ENCODE assay signal across 17 cellular contexts in genomic region chr1:227227761-227228160, GRCh38.
DNase-seq lines count a peak whose midpoint lies in the region; ATAC-seq, FAIRE-seq and TF ChIP-seq lines count a peak whose summit lies in the region.
"Had no signal": no experiment of that assay in that cellular context is flagged by ENCODE, and none has a peak within 500 bp of the region (broad histone marks: within the 10 kb centered on the region; RNA-seq: fewer than 3 reads in every experiment).

No MANE protein-coding gene starts in this region.

- no peak for TF ChIP-seq CTCF in D721Med (IDR thresholded peaks at IDR 0.05; ENCODE audit: insufficient read depth, missing control alignments)
- no peak for TF ChIP-seq CTCF in PC-3 (conservative IDR thresholded peaks at IDR 0.05; ENCODE audit: low read depth, low read length)
- no peak for TF ChIP-seq CTCF in bronchial epithelial cell (IDR thresholded peaks at IDR 0.05; ENCODE audit: insufficient read depth, low read length, severe bottlenecking)
- TF ChIP-seq CTCF in A673 (conservative IDR thresholded peaks at IDR 0.05; ENCODE audit: low read depth, low read length) = no peak

- no peak for DNase-seq in D721Med (ENCODE audit: insufficient read length, low spot score)
- peak; percentile 34 for DNase-seq in PC-3
- peak; percentile 64 for DNase-seq in bronchial epithelial cell (ENCODE audit: low read depth)
- DNase-seq in kidney tubule cell (ENCODE audit: low spot score) = peak; percentile 22
- DNase-seq in NCI-H1436 treated with DMSO at 0.1 percent for 48 hours (lab: John Stamatoyannopoulos, UW) = no peak
- no peak for DNase-seq in A673 (ENCODE audit: low spot score)
- DNase-seq: AML-193, DMS 273 treated with DMSO at 0.1 percent for 48 hours, GOT3, HFFc6, KBM-7 had no signal

- no peaks in the 10 kb centered on the region for H4K20me1 ChIP-seq in PC-3 (ENCODE audit: low read length)
- H4K20me1 ChIP-seq: BLaER1 had no signal

- H3K27ac ChIP-seq in PC-3 (ENCODE audit: low read length) (no peak overlapping the region), A673 (ENCODE audit: low read depth, low read length, poor library complexity, severe bottlenecking) (no peak overlapping the region)
- H3K27ac ChIP-seq: 22Rv1, BLaER1 had no signal

- FAIRE-seq in D721Med (lab: Jason Lieb, UNC) = peak; percentile 71
- FAIRE-seq in bronchial epithelial cell (lab: Jason Lieb, UNC) = no peak
- FAIRE-seq: GM12878, GM18507 had no signal

- H3K36me3 ChIP-seq in PC-3 (ENCODE audit: low read depth, low read length) (no peaks in the 10 kb centered on the region), bronchial epithelial cell (ENCODE audit: control insufficient read depth, insufficient read depth, low read length) (no peaks in the 10 kb centered on the region), A673 (ENCODE audit: insufficient read depth, low read length, poor library complexity, severe bottlenecking) (no peaks in the 10 kb centered on the region)
- H3K36me3 ChIP-seq: BLaER1, HAP-1 had no signal

- H3K9me3 ChIP-seq in PC-3 (ENCODE audit: low read length) (no peaks in the 10 kb centered on the region), A673 (ENCODE audit: low read depth, low read length, poor library complexity, severe bottlenecking) (no peaks in the 10 kb centered on the region)
- H3K9me3 ChIP-seq: HAP-1 had no signal

- POLR2A ChIA-PET in PC-3 (lab: Charles Lee; ENCODE audit: unreplicated experiment) = no interaction called here
- POLR2A ChIA-PET in A673 (lab: Charles Lee; ENCODE audit: low non-redundant PET) = no interaction called here

- H3K9me2 ChIP-seq in PC-3 (replicated peaks; ENCODE audit: low read length) = no peaks in the 10 kb centered on the region

- no peak overlapping the region for H3K9ac ChIP-seq in PC-3 (ENCODE audit: low read length)
- H3K9ac ChIP-seq: BLaER1 had no signal

- CTCF ChIA-PET in PC-3 (lab: Charles Lee) = no interaction called here
- CTCF ChIA-PET in A673 (lab: Charles Lee) = no interaction called here

- peaks cover 17% of the 10 kb centered on the region for H3K79me2 ChIP-seq in PC-3 (ENCODE audit: low read length)

- intact Hi-C loops in PC-3 (cut with micrococcal nuclease) = no loop called here
- intact Hi-C loops in A673 (cut with micrococcal nuclease; ENCODE audit: unreplicated experiment) = no loop called here

- no peak overlapping the region for H3K4me3 ChIP-seq in PC-3 (ENCODE audit: low read length)
- H3K4me3 ChIP-seq in bronchial epithelial cell (ENCODE audit: low read depth, low read length) = no peak overlapping the region
- no peak overlapping the region for H3K4me3 ChIP-seq in A673 (ENCODE audit: low read depth, low read length, poor library complexity, severe bottlenecking)
- H3K4me3 ChIP-seq: BLaER1, GM12878, HAP-1 had no signal

- H3K4me1 ChIP-seq in PC-3 (ENCODE audit: insufficient read depth, low read length) (peaks cover 21% of the 10 kb centered on the region), A673 (ENCODE audit: insufficient read depth, low read length, poor library complexity, severe bottlenecking) (no peaks in the 10 kb centered on the region)
- H3K4me1 ChIP-seq: BLaER1, HAP-1 had no signal

- ATAC-seq in PC-3 (no peak), HG02981 (IDR thresholded peaks at IDR 0.05; ENCODE audit: unreplicated experiment) (no peak)
- ATAC-seq: GM12878 had no signal

- H3K4me2 ChIP-seq in PC-3 (ENCODE audit: low read length) = no peak overlapping the region
- H3K4me2 ChIP-seq: BLaER1 had no signal

- H2AFZ ChIP-seq in PC-3 (ENCODE audit: low read length) = no peak overlapping the region

- peaks cover 14% of the 10 kb centered on the region for H3F3A ChIP-seq in PC-3 (ENCODE audit: low read length, unreplicated experiment)

- no peaks in the 10 kb centered on the region for H3K27me3 ChIP-seq in PC-3 (ENCODE audit: low read length)
- H3K27me3 ChIP-seq in bronchial epithelial cell (ENCODE audit: control insufficient read depth, insufficient read depth, low read length) = no peaks in the 10 kb centered on the region
- no peaks in the 10 kb centered on the region for H3K27me3 ChIP-seq in A673 (replicated peaks; ENCODE audit: insufficient read depth, low read depth, low read length, poor library complexity)
- H3K27me3 ChIP-seq: BLaER1 had no signal

- no TSS peak for BruUV-seq in PC-3 (replicated peaks; lab: Mats Ljungman, UMichigan)
- BruUV-seq in A673 (replicated peaks; lab: Mats Ljungman, UMichigan) = no TSS peak

Comparison
In these comparisons a context has a peak if more than half of its experiments do, and no peak if none do; other contexts are left out.
1. DNase-seq: peak in PC-3 (single experiment), bronchial epithelial cell (single experiment) and kidney tubule cell (single experiment); none in D721Med (single experiment), NCI-H1436 treated with DMSO at 0.1 percent for 48 hours (single experiment) and A673 (single experiment).